Comparison of ENCODE assay signal across 8 cellular contexts in the genomic region with DNA sequence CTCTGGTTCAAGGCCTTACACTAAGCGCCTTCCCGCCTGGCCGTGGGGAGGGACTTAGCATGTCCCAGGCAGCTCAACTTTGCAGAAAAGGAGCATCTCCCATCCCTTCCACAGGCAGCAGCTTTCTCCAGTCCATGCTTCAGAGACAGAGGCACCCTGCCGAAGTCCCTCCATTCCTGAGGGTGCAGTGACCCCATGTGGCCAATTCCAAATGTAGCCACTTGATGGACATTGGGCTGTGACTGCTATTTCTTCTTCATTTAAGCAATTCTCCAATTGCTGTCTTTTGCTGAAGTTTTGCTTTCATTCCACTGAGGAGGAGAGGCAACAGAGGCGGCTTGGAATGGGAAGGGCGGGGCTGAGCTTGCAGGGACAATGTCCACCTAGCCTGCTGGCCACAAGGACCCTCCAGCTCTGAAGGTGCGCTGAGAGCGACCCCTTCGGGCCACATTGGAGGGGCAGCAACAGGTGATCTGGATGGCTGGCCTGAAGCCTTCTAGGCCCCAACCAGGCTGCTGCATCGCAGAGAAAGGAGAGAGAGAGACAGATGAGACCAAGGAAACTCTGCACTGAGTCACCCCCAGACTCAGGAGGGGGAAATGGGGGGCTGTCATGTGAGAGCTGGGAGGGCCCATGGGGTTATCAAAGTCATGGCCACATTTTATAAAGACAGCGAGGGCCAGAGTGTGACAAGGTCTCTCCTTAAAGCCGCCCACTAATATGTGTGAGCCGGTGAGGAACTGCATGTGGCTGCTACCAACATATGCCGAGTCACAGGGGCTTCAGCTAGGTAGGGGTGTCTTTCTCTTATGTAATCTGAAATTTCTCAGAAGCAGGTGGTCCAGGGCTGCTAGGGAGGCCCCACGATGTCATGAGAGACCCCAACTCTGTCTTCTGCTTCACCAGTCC.
DNase-seq lines count a peak whose midpoint lies in the region; ATAC-seq, FAIRE-seq and TF ChIP-seq lines count a peak whose summit lies in the region.

No MANE protein-coding gene starts in this region.

- peaks cover 1% of the 10 kb centered on the region for H3K27me3 Mint-ChIP-seq in endodermal cell (ENCODE audit: insufficient read depth)
- peaks cover 0 to 2% (median 2%) of the 10 kb centered on the region in 3 donors for H3K27me3 Mint-ChIP-seq in immature natural killer cell (ENCODE audit: low read depth in 3 of 3)

- DNase-seq in HT1080 (ENCODE audit: low read depth) (peak; percentile 78), RPMI8226 (peak; percentile 68), endodermal cell (peak; percentile 92), lung (ENCODE audit: low spot score) (peak; percentile 45), uterus (peak; percentile 86), immature natural killer cell (no peak)

- TF ChIP-seq CTCF in endodermal cell (conservative IDR thresholded peaks at IDR 0.05) (peak; percentile 88), lung (IDR thresholded peaks at IDR 0.05; ENCODE audit: control extremely low read depth, extremely low read depth) (peak; percentile 31), uterus (IDR thresholded peaks at IDR 0.05) (peak; percentile 57 to 90 (median 80))

- WGBS in endodermal cell (ENCODE audit: insufficient coverage in 1 of 2, insufficient read length in 1 of 2), 2 experiments: 81 to 87% methylated on average over 9 to 15 of the region's 15 CpGs
- WGBS in lung, 2 donors: 75 to 82% methylated on average over 15 of the region's 15 CpGs

- H3K27me3 ChIP-seq in endodermal cell (ENCODE audit: control insufficient read depth, insufficient read depth, low read length, poor library complexity, severe bottlenecking) (no peaks in the 10 kb centered on the region), lung (ENCODE audit: control insufficient read depth, insufficient read depth) (no peaks in the 10 kb centered on the region), uterus (no peaks in the 10 kb centered on the region)

- H3K4me1 ChIP-seq in endodermal cell (ENCODE audit: control insufficient read depth, insufficient read depth, low read length): no peaks in the 10 kb centered on the region
- no peaks in the 10 kb centered on the region for H3K4me1 ChIP-seq in lung (ENCODE audit: control insufficient read depth in 2 of 2, insufficient read depth in 2 of 2, low read length in 2 of 2)
- H3K4me1 ChIP-seq in uterus: peaks cover 0 to 4% of the 10 kb centered on the region in 2 donors

- H3K36me3 ChIP-seq in endodermal cell (ENCODE audit: control insufficient read depth, insufficient read depth, low read length) (no peaks in the 10 kb centered on the region), lung (ENCODE audit: control insufficient read depth in 2 of 2, insufficient read depth in 2 of 2, low read length in 2 of 2) (no peaks in the 10 kb centered on the region), uterus (no peaks in the 10 kb centered on the region)

- no peak for ATAC-seq in lung (ENCODE audit: insufficient read depth, low FRiP score)
- ATAC-seq in HG03095 (IDR thresholded peaks at IDR 0.05; ENCODE audit: unreplicated experiment): no peak

- H3K4me3 ChIP-seq in endodermal cell (ENCODE audit: low read length) (no peak overlapping the region), lung (no peak overlapping the region), uterus (no peak overlapping the region)

- no peaks in the 10 kb centered on the region for H3K9me3 ChIP-seq in endodermal cell (ENCODE audit: control insufficient read depth, low read length)
- H3K9me3 ChIP-seq in lung (ENCODE audit: control insufficient read depth in 2 of 2, insufficient read depth in 1 of 2, low read length in 1 of 2): no peaks in the 10 kb centered on the region
- no peaks in the 10 kb centered on the region for H3K9me3 ChIP-seq in uterus

- no peak overlapping the region for H3K27ac ChIP-seq in endodermal cell (ENCODE audit: low read depth, low read length)
- no peak overlapping the region for H3K27ac ChIP-seq in lung (ENCODE audit: low read depth in 1 of 2, low read length in 1 of 2)
- H3K27ac ChIP-seq in uterus: no peak overlapping the region

- H3K36me3 Mint-ChIP-seq in endodermal cell (ENCODE audit: low read depth): no peaks in the 10 kb centered on the region
- no peaks in the 10 kb centered on the region for H3K36me3 Mint-ChIP-seq in immature natural killer cell

- no peak overlapping the region for H3K4me3 Mint-ChIP-seq in endodermal cell
- H3K4me3 Mint-ChIP-seq in immature natural killer cell: no peak overlapping the region

- intact Hi-C loops in uterus (cut with DNase I; ENCODE audit: low total_unique reads): no loop called here

- H3K9ac ChIP-seq in endodermal cell (ENCODE audit: extremely low read depth, low read length, poor library complexity, severe bottlenecking): no peak overlapping the region

- peak; percentile 94 for FAIRE-seq in G401.6 (lab: Jason Lieb, UNC)

- no peaks in the 10 kb centered on the region for H3K9me3 Mint-ChIP-seq in endodermal cell
- H3K9me3 Mint-ChIP-seq in immature natural killer cell: peaks cover 0 to 2% (median 0%) of the 10 kb centered on the region in 6 donors

- no peak for TF ChIP-seq POLR2A in uterus (IDR thresholded peaks at IDR 0.05)

- H3K27ac Mint-ChIP-seq in endodermal cell (no peak overlapping the region), immature natural killer cell (no peak overlapping the region)

- H3K4me1 Mint-ChIP-seq in endodermal cell (no peaks in the 10 kb centered on the region), immature natural killer cell (no peaks in the 10 kb centered on the region)

Comparison
In these comparisons a context has a peak if more than half of its experiments do, and no peak if none do; other contexts are left out.
1. DNase-seq: peak in HT1080 (single experiment), RPMI8226 (single experiment), endodermal cell (single experiment), lung (single experiment) and uterus (2 of 2); none in immature natural killer cell (0 of 3).
2. CTCF ChIP-seq: peak in every context shown above with its lines; median percentile 88 in endodermal cell; 80 in uterus; 31 in lung.